ENCODE assay signal across 9 cellular contexts in the genomic region with DNA sequence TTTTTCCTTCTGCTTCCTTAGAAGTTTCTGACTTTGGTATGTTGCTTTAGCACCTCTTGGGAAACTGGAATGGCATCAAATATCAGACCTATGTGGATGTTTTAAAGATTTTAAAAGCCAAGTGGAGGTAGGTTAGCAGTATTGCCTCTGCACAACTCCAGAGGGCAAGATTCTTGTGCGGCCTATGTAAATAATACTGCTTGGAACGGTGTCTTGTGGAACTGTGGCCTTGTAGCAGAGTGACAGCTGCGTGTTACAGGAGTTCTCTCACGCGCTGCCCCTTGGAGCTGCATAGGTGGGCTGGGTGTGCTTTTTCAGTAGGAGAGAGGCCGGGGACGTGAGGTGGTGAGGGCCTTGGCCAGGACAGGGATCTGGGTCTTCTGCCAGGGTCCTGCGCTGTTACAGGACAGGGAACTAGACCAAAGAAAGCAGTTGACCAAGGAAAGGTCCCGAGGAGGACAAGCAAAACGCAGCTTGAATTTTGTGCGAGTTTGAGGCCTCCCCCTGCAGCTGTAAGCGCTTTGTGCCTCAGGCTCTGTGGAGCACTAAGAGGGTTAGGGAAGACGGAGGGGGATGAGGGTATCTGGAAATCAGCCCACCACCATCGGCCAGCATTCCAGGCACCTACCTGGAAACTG. TPM values are rescaled to one million over a fixed set of nuclear protein-coding genes. Genes with fewer than 3 reads are reported as not detected.
DNase-seq lines count a peak whose midpoint lies in the region; ATAC-seq, FAIRE-seq and TF ChIP-seq lines count a peak whose summit lies in the region.
"Had no signal": no experiment of that assay in that cellular context is flagged by ENCODE, and none has a peak within 500 bp of the region (broad histone marks: within the 10 kb centered on the region; RNA-seq: fewer than 3 reads in every experiment).

No MANE protein-coding gene starts in this region.

- no peak for FAIRE-seq in endothelial cell of umbilical vein (lab: Jason Lieb, UNC)

- CTCF ChIA-PET in CD8-positive, alpha-beta T cell (lab: Charles Lee) = no interaction called here
- CTCF ChIA-PET in OCI-LY7 (lab: Charles Lee; ENCODE audit: unreplicated experiment) = no interaction called here
- CTCF ChIA-PET in endothelial cell of umbilical vein (lab: Charles Lee) = no interaction called here

- TF ChIP-seq POLR2A in endothelial cell of umbilical vein (IDR thresholded peaks at IDR 0.05; ENCODE audit: low read depth, low read length) = no peak

- no peak for DNase-seq in CD8-positive, alpha-beta T cell
- peak; percentile 6 for DNase-seq in OCI-LY7 (ENCODE audit: low spot score)
- DNase-seq in endothelial cell of umbilical vein (ENCODE audit: low read depth, low spot score) = no peak
- no peak for DNase-seq in osteocyte (ENCODE audit: extremely low spot score, unreplicated experiment)
- DNase-seq in NCI-H82 (lab: John Stamatoyannopoulos, UW) = no peak
- DNase-seq in NCI-H524 treated with DMSO at 0.1 percent for 48 hours (lab: John Stamatoyannopoulos, UW) = no peak
- DNase-seq in cerebellar nuclear complex (lab: John Stamatoyannopoulos, UW) = no peak
- DNase-seq: NCI-H2029 treated with DMSO at 0.1 percent for 48 hours had no signal

- H3K4me2 ChIP-seq in OCI-LY7 (ENCODE audit: low read length) (peak overlapping the region; percentile 90), endothelial cell of umbilical vein (ENCODE audit: insufficient read depth, low read length) (peak overlapping the region; percentile 90)

- no peak for ATAC-seq in CD8-positive, alpha-beta T cell
- no peak for ATAC-seq in HG02571 (IDR thresholded peaks at IDR 0.05; ENCODE audit: unreplicated experiment)

- H3K79me2 ChIP-seq in OCI-LY7 (ENCODE audit: insufficient read depth, low read depth, low read length) (peaks cover 10% of the 10 kb centered on the region; the same call in 1 of the 2 replicates), endothelial cell of umbilical vein (ENCODE audit: control insufficient read depth, insufficient read depth, low read length) (peaks cover 55% of the 10 kb centered on the region)

- no peaks in the 10 kb centered on the region for H3K9me1 ChIP-seq in endothelial cell of umbilical vein (replicated peaks; ENCODE audit: control insufficient read depth, extremely low read depth, insufficient read depth, low read length)

- no peaks in the 10 kb centered on the region for H3K27me3 ChIP-seq in CD8-positive, alpha-beta T cell (ENCODE audit: insufficient read depth, low read length)
- H3K27me3 ChIP-seq in endothelial cell of umbilical vein (ENCODE audit: control insufficient read depth in 2 of 2, insufficient read depth in 2 of 2, low read length in 2 of 2) = no peaks in the 10 kb centered on the region

- dilution Hi-C loops in endothelial cell of umbilical vein (cut with MboI; ENCODE audit: extremely low pct_ligation_motif_present, low sequenced_read_pairs) = no loop called here

- H3K4me3 Mint-ChIP-seq in CD8-positive, alpha-beta T cell = peak overlapping the region; percentile 92
- peak overlapping the region; percentile 93 for H3K4me3 Mint-ChIP-seq in osteocyte (ENCODE audit: unreplicated experiment)

- peak overlapping the region; percentile 90 for H3K27ac Mint-ChIP-seq in CD8-positive, alpha-beta T cell
- H3K27ac Mint-ChIP-seq in osteocyte (ENCODE audit: unreplicated experiment) = peak overlapping the region; percentile 93

- H3K4me1 ChIP-seq in CD8-positive, alpha-beta T cell (ENCODE audit: insufficient read depth, low read length) = peaks cover 31% of the 10 kb centered on the region
- peaks cover 16% of the 10 kb centered on the region for H3K4me1 ChIP-seq in OCI-LY7 (ENCODE audit: insufficient read depth, low read length, poor library complexity, severe bottlenecking)
- H3K4me1 ChIP-seq in endothelial cell of umbilical vein (ENCODE audit: control insufficient read depth, extremely low read depth, insufficient read depth, low read length) = peaks cover 33% of the 10 kb centered on the region

- no peaks in the 10 kb centered on the region for H3K36me3 ChIP-seq in CD8-positive, alpha-beta T cell (ENCODE audit: insufficient read depth, low read length)
- H3K36me3 ChIP-seq in OCI-LY7 (ENCODE audit: insufficient read depth, low read length) (no peaks in the 10 kb centered on the region), endothelial cell of umbilical vein (ENCODE audit: control insufficient read depth in 2 of 2, extremely low read depth in 1 of 2, insufficient read depth in 2 of 2, low read length in 2 of 2) (no peaks in the 10 kb centered on the region)

- POLR2A ChIA-PET in CD8-positive, alpha-beta T cell (lab: Charles Lee) = no interaction called here
- POLR2A ChIA-PET in OCI-LY7 (lab: Charles Lee) = no interaction called here
- POLR2A ChIA-PET in endothelial cell of umbilical vein (lab: Charles Lee) = no interaction called here

- BruUV-seq in OCI-LY7 (replicated peaks; lab: Mats Ljungman, UMichigan) = TSS peak; percentile 47
- TSS peak; percentile 24 for BruUV-seq in endothelial cell of umbilical vein (replicated peaks; lab: Mats Ljungman, UMichigan)

- H4K20me1 ChIP-seq in OCI-LY7 (ENCODE audit: insufficient read depth, low read length) (no peaks in the 10 kb centered on the region; the same call in 1 of the 2 replicates), endothelial cell of umbilical vein (replicated peaks; ENCODE audit: control insufficient read depth, extremely low read depth, insufficient read depth, low read length) (no peaks in the 10 kb centered on the region)

- peaks cover 2% of the 10 kb centered on the region for H3K36me3 Mint-ChIP-seq in CD8-positive, alpha-beta T cell
- H3K36me3 Mint-ChIP-seq in osteocyte (ENCODE audit: unreplicated experiment) = no peaks in the 10 kb centered on the region

- H3K9me3 ChIP-seq in CD8-positive, alpha-beta T cell (ENCODE audit: low read length) = no peaks in the 10 kb centered on the region
- H3K9me3 ChIP-seq in OCI-LY7 (ENCODE audit: low read length) (no peaks in the 10 kb centered on the region), endothelial cell of umbilical vein (replicated peaks; ENCODE audit: control insufficient read depth, insufficient read depth, low read length) (no peaks in the 10 kb centered on the region)

- H3K4me3 ChIP-seq in CD8-positive, alpha-beta T cell (ENCODE audit: low read depth, low read length) = peak overlapping the region; percentile 61
- H3K4me3 ChIP-seq in OCI-LY7 (ENCODE audit: low read depth, low read length, poor library complexity, severe bottlenecking) (peak overlapping the region; percentile 91), endothelial cell of umbilical vein (replicated peaks in 1 of 3; ENCODE audit: insufficient read depth in 1 of 3, low read depth in 1 of 3, low read length in 3 of 3) (peak overlapping the region in 2 of 3 experiments; percentile 53 to 73)

- intact Hi-C loops in CD8-positive, alpha-beta T cell (cut with DNase I, micrococcal nuclease) = loop anchor here (2.0 to 5.0 kb wide), 5 partner anchors 91 to 1289 kb away; a partner anchor contains a TSS
- intact Hi-C loops in OCI-LY7 (cut with micrococcal nuclease; ENCODE audit: unreplicated experiment) (no loop called here), endothelial cell of umbilical vein (cut with micrococcal nuclease) (loop anchor here (1.0 to 2.0 kb wide), 2 partner anchors 33 to 44 kb away; no protein-coding TSS in a partner anchor)

- H3K9me2 ChIP-seq in OCI-LY7 (ENCODE audit: insufficient read depth, low read length) = no peaks in the 10 kb centered on the region

- peak overlapping the region; percentile 90 for H3K9ac ChIP-seq in endothelial cell of umbilical vein (replicated peaks; ENCODE audit: extremely low read depth, insufficient read depth, low read length)

- no peak overlapping the region for H3K27ac ChIP-seq in CD8-positive, alpha-beta T cell (ENCODE audit: low read depth, low read length)
- H3K27ac ChIP-seq in OCI-LY7 (ENCODE audit: low read depth, low read length, poor library complexity, severe bottlenecking) (no peak overlapping the region), endothelial cell of umbilical vein (ENCODE audit: insufficient read depth, low read depth, low read length) (peak overlapping the region; percentile 82)

- H2AFZ ChIP-seq in OCI-LY7 (ENCODE audit: low read length) (no peak overlapping the region), endothelial cell of umbilical vein (ENCODE audit: low read depth, low read length) (no peak overlapping the region)

- peaks cover 57% of the 10 kb centered on the region for H3K4me1 Mint-ChIP-seq in CD8-positive, alpha-beta T cell (ENCODE audit: low read depth)
- H3K4me1 Mint-ChIP-seq in osteocyte (ENCODE audit: unreplicated experiment) = peaks cover 20% of the 10 kb centered on the region

- H3K9me3 Mint-ChIP-seq in CD8-positive, alpha-beta T cell = no peaks in the 10 kb centered on the region
- no peaks in the 10 kb centered on the region for H3K9me3 Mint-ChIP-seq in osteocyte (ENCODE audit: unreplicated experiment)

- no peak for TF ChIP-seq CTCF in CD8-positive, alpha-beta T cell (IDR thresholded peaks at IDR 0.05)
- TF ChIP-seq CTCF in OCI-LY7 (conservative IDR thresholded peaks at IDR 0.05; ENCODE audit: low read length) = no peak
- TF ChIP-seq CTCF in endothelial cell of umbilical vein (IDR thresholded peaks at IDR 0.05; ENCODE audit: extremely low read depth in 1 of 2, insufficient read depth in 1 of 2, low read depth in 1 of 2, low read length in 2 of 2) = no peak
- no peak for TF ChIP-seq CTCF in osteocyte (IDR thresholded peaks at IDR 0.05)

- H3K27me3 Mint-ChIP-seq in CD8-positive, alpha-beta T cell (ENCODE audit: low read depth) = no peaks in the 10 kb centered on the region
- no peaks in the 10 kb centered on the region for H3K27me3 Mint-ChIP-seq in osteocyte (ENCODE audit: unreplicated experiment)

TF ChIP-seq in endothelial cell of umbilical vein, 7 proteins besides CTCF, POLR2A, EP300 and RAD21 (continues in another document):
- no peak for TF ChIP-seq FOS (IDR thresholded peaks at IDR 0.05; ENCODE audit: borderline replicate concordance, insufficient read depth, low read length)
- no peak for TF ChIP-seq MYC (IDR thresholded peaks at IDR 0.05; ENCODE audit: low read depth, low read length)
- TF ChIP-seq GATA2 (IDR thresholded peaks at IDR 0.05; ENCODE audit: insufficient read depth, insufficient read length, low read depth, low read length) = no peak
- TF ChIP-seq JUN (IDR thresholded peaks at IDR 0.05; ENCODE audit: borderline replicate concordance, insufficient read depth, insufficient read length, low read depth) = no peak

RNA-seq across cellular contexts. Expression of a gene that starts 1.5 kb away (rescaled TPM):
- 10 to 100 TPM in 1 of 2 experiments, 1 to 10 TPM in 1; 9.3 to 10.3 TPM for total RNA-seq in CD8-positive, alpha-beta T cell
- 7.1 and 8.0 TPM in 2 replicates for total RNA-seq in OCI-LY7 (2014; rRNA removed; shearing (Covaris generic))
- total RNA-seq in OCI-LY7 (2022) = 11.9 and 12.5 TPM in 2 replicates
- 33.5 and 34.5 TPM in 2 replicates for total RNA-seq in endothelial cell of umbilical vein
- 16.1 and 21.7 TPM in 2 replicates for polyA plus RNA-seq in endothelial cell of umbilical vein
- 17.4 and 17.9 TPM in 2 replicates for polyA plus RNA-seq in endothelial cell of umbilical vein (2011; cell fraction: cytosol; rRNA removed)
- polyA plus RNA-seq in endothelial cell of umbilical vein (2011; cell fraction: nucleus; rRNA removed) = 25.9 and 31.7 TPM in 2 replicates
- 28.2 and 30.7 TPM in 2 replicates for polyA plus RNA-seq in endothelial cell of umbilical vein (2012)
- polyA minus RNA-seq in endothelial cell of umbilical vein = 36.0 and 36.2 TPM in 2 replicates
- 9.3 TPM for polyA minus RNA-seq in endothelial cell of umbilical vein (2011; cell fraction: cytosol; rRNA and poly(A)+ RNA removed)
- 13.2 and 19.9 TPM in 2 replicates for polyA minus RNA-seq in endothelial cell of umbilical vein (2011; cell fraction: nucleus; rRNA and poly(A)+ RNA removed)
- 33.2 and 33.5 TPM in 2 replicates for total RNA-seq in osteocyte
